Comparison of ENCODE assay signal across 17 cellular contexts in the genomic region with DNA sequence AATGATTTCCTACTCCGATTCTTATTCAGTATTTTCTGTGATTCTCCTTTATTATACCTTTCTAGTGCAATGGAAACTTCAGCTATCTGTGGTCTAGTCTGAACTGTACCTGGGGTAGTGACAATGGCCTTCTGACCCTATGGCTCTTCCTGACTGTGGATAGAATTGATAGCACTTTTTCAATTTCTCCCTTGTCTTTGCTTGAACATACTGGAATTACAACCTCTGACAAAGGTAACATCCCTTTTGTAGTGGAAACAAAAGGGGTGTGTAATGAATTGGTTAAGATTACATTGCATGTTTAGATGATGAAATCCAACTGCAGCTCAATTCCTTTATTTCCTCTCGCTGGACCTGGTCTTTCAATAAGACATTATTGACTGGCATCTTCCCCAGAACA. TPM values are rescaled to one million over a fixed set of nuclear protein-coding genes. Genes with fewer than 3 reads are reported as not detected.
A peak's percentile ranks its signal among the peaks of the same experiment; 100 is the strongest.
DNase-seq lines count a peak whose midpoint lies in the region; ATAC-seq and TF ChIP-seq lines count a peak whose summit lies in the region.
"Had no signal": no experiment of that assay in that cellular context is flagged by ENCODE, and none has a peak within 500 bp of the region (broad histone marks: within the 10 kb centered on the region; RNA-seq: fewer than 3 reads in every experiment).

No MANE protein-coding gene starts in this region.

- peaks cover 4% of the 10 kb centered on the region for H3K9me3 Mint-ChIP-seq in glutamatergic neuron (ENCODE audit: unreplicated experiment)
- H3K9me3 Mint-ChIP-seq: H9 had no signal

- peak overlapping the region; percentile 15 for H3K27ac Mint-ChIP-seq in glutamatergic neuron (ENCODE audit: unreplicated experiment)
- H3K27ac Mint-ChIP-seq: CD4-positive, CD25-positive, alpha-beta regulatory T cell; H9 had no signal

- DNase-seq in NCI-H146 (lab: John Stamatoyannopoulos, UW) (peak; percentile 77), glutamatergic neuron (no peak), substantia nigra (lab: John Stamatoyannopoulos, UW) (no peak), testis (no peak)
- DNase-seq in stimulated activated CD4-positive, alpha-beta T cell treated with anti-CD3 and anti-CD28 coated beads, Interleukin-4, amount 100 ng/mL, for 4 hours: no peak
- DNase-seq: ACHN; Calu3; CD4-positive, CD25-positive, alpha-beta regulatory T cell; DMS153; DMS79 treated with DMSO at 0.1 percent for 48 hours; EL; GOT3; H9 had no signal

- H3K9me3 ChIP-seq in testis: no peaks in the 10 kb centered on the region

- no peak overlapping the region for H3K4me3 ChIP-seq in testis
- H3K4me3 ChIP-seq: BLaER1 treated with 17β-estradiol and CSF1 and Interleukin-3, amounts not matched to agents 10 nM and 100 nM had no signal

- peaks cover 2% of the 10 kb centered on the region for H3K27me3 Mint-ChIP-seq in glutamatergic neuron (ENCODE audit: unreplicated experiment)

- 88 to 91% methylated on average over 2 of the region's 2 CpGs for WGBS in testis, 2 donors

- H3K27ac ChIP-seq in angular gyrus (ENCODE audit: low read depth, low read length): peak overlapping the region; percentile 1
- peak overlapping the region; percentile 59 for H3K27ac ChIP-seq in substantia nigra (ENCODE audit: low read depth, low read length, poor library complexity, severe bottlenecking)
- H3K27ac ChIP-seq in testis: no peak overlapping the region
- H3K27ac ChIP-seq: BLaER1 treated with 17β-estradiol and CSF1 and Interleukin-3, amounts not matched to agents 10 nM and 100 nM had no signal

- H3K27me3 ChIP-seq in testis: no peaks in the 10 kb centered on the region

- H3K4me3 Mint-ChIP-seq in glutamatergic neuron (ENCODE audit: unreplicated experiment): no peak overlapping the region
- H3K4me3 Mint-ChIP-seq: CD4-positive, CD25-positive, alpha-beta regulatory T cell; H9 had no signal

- no peak for ATAC-seq in HG03460 (IDR thresholded peaks at IDR 0.05; ENCODE audit: unreplicated experiment)

- H3K36me3 ChIP-seq in testis (ENCODE audit: low read depth, missing control alignments): no peaks in the 10 kb centered on the region
- H3K36me3 ChIP-seq: BLaER1 treated with 17β-estradiol and CSF1 and Interleukin-3, amounts not matched to agents 10 nM and 100 nM had no signal

- no peaks in the 10 kb centered on the region for H3K36me3 Mint-ChIP-seq in glutamatergic neuron (ENCODE audit: unreplicated experiment)
- H3K36me3 Mint-ChIP-seq: CD4-positive, CD25-positive, alpha-beta regulatory T cell had no signal

- intact Hi-C loops in testis (cut with DNase I; ENCODE audit: low total_unique reads): no loop called here

- no peak for TF ChIP-seq CTCF in glutamatergic neuron (IDR thresholded peaks at IDR 0.05; ENCODE audit: partially characterized antibody, unreplicated experiment)
- TF ChIP-seq CTCF in testis (IDR thresholded peaks at IDR 0.05): no peak

- no peaks in the 10 kb centered on the region for H3K4me1 ChIP-seq in testis
- H3K4me1 ChIP-seq: BLaER1 treated with 17β-estradiol and CSF1 and Interleukin-3, amounts not matched to agents 10 nM and 100 nM had no signal

- no peak for TF ChIP-seq POLR2A in testis (IDR thresholded peaks at IDR 0.05)

- peaks cover 43% of the 10 kb centered on the region for H3K4me1 Mint-ChIP-seq in glutamatergic neuron (ENCODE audit: low read depth, unreplicated experiment)

RNA-seq across cellular contexts. Expression of gene SOX2, which starts 21.0 kb away (rescaled TPM):
- total RNA-seq in glutamatergic neuron (ENCODE audit: unreplicated experiment) (23.5 TPM), testis (1 to 10 TPM; 5.1 to 7.8 TPM)
- polyA plus RNA-seq in testis (ENCODE audit: insufficient read depth, low read depth, low replicate concordance): 7.2 TPM
- total RNA-seq: CD4-positive, CD25-positive, alpha-beta regulatory T cell; HT1080 had no signal
- polyA plus RNA-seq: CD4-positive, CD25-positive, alpha-beta regulatory T cell had no signal

Comparison
In these comparisons a context has a peak if more than half of its experiments do, and no peak if none do; other contexts are left out.
1. H3K27ac ChIP-seq: peak in angular gyrus (single experiment) and substantia nigra (single experiment); none in testis (0 of 2).